Comparison of ENCODE assay signal across 30 cellular contexts in the genomic region with DNA sequence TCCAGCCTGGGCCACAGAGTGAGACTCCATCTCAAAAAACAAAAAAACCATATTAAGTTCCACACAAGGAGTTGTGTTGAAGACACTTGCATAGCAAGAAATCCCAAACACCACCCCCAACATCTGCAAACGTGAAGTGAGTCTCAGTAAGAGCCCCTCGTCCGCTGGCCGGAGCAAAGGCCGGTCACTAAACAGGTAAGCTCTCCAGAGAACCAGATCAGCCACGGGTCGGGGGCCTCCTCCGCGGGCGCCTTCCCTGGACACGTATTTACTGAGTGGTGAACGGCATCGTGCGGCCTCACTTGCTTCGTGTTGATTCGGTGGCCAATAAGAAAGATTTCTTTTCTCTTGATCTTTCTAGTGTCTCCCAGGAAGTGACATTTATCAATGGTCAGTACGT.
"Had no signal": no experiment of that assay in that cellular context is flagged by ENCODE, and none has a peak within 500 bp of the region (broad histone marks: within the 10 kb centered on the region; RNA-seq: fewer than 3 reads in every experiment).

No MANE protein-coding gene starts in this region.

- H3K4me3 ChIP-seq: body of pancreas, colonic mucosa, dorsolateral prefrontal cortex had no signal

- H3K27ac Mint-ChIP-seq: activated CD4-positive, alpha-beta memory T cell treated with anti-CD3 and anti-CD28 coated beads for 36 hours; activated CD4-positive, alpha-beta T cell treated with anti-CD3 and anti-CD28 coated beads for 36 hours; activated CD4-positive, alpha-beta T cell treated with anti-CD3 and anti-CD28 coated beads, Interleukin-2, amount 10 ng/mL, durations not matched to agents 24 days and 14 days; activated CD8-positive, alpha-beta memory T cell treated with anti-CD3 and anti-CD28 coated beads, Interleukin-2, amount 10 ng/mL, durations not matched to agents 7 days and 5 days; activated CD8-positive, alpha-beta T cell treated with anti-CD3 and anti-CD28 coated beads, Interleukin-2, amount 10 ng/mL, durations not matched to agents 7 days and 5 days; activated naive CD8-positive, alpha-beta T cell; activated T-cell treated with anti-CD3 and anti-CD28 coated beads, Interleukin-2, amount 50 U/mL, for 72 hours; dendritic cell treated with granulocyte-macrophage colony-stimulating factor and Interleukin-4, amounts not matched to agents 40 ng/mL and 50 ng/mL, for 4 days; endodermal cell; T-helper 17 cell; T-helper 2 cell treated with Interferon-gamma antibody and Interleukin-4, amounts not matched to agents 5 μg/mL and 100 μg/mL, for 36 hours had no signal

- H3K4me3 Mint-ChIP-seq: activated CD4-positive, alpha-beta memory T cell treated with anti-CD3 and anti-CD28 coated beads for 36 hours; activated CD4-positive, alpha-beta T cell treated with anti-CD3 and anti-CD28 coated beads for 36 hours; activated CD4-positive, alpha-beta T cell treated with anti-CD3 and anti-CD28 coated beads, Interleukin-2, amount 10 ng/mL, durations not matched to agents 24 days and 14 days; activated CD8-positive, alpha-beta memory T cell treated with anti-CD3 and anti-CD28 coated beads, Interleukin-2, amount 10 ng/mL, durations not matched to agents 7 days and 5 days; activated CD8-positive, alpha-beta T cell treated with anti-CD3 and anti-CD28 coated beads, Interleukin-2, amount 10 ng/mL, durations not matched to agents 7 days and 5 days; activated naive CD8-positive, alpha-beta T cell; activated T-cell treated with anti-CD3 and anti-CD28 coated beads, Interleukin-2, amount 50 U/mL, for 72 hours; dendritic cell treated with granulocyte-macrophage colony-stimulating factor and Interleukin-4, amounts not matched to agents 40 ng/mL and 50 ng/mL, for 4 days; endodermal cell; T-helper 17 cell; T-helper 2 cell treated with Interferon-gamma antibody and Interleukin-4, amounts not matched to agents 5 μg/mL and 100 μg/mL, for 36 hours had no signal

- H3K9me3 Mint-ChIP-seq: activated CD4-positive, alpha-beta memory T cell treated with anti-CD3 and anti-CD28 coated beads for 36 hours; activated CD4-positive, alpha-beta T cell treated with anti-CD3 and anti-CD28 coated beads, Interleukin-2, amount 10 ng/mL, durations not matched to agents 24 days and 14 days; activated T-cell treated with anti-CD3 and anti-CD28 coated beads, Interleukin-2, amount 50 U/mL, for 72 hours; dendritic cell treated with granulocyte-macrophage colony-stimulating factor and Interleukin-4, amounts not matched to agents 40 ng/mL and 50 ng/mL, for 4 days; endodermal cell; T-helper 2 cell treated with Interferon-gamma antibody and Interleukin-4, amounts not matched to agents 5 μg/mL and 100 μg/mL, for 36 hours had no signal

- ATAC-seq: activated CD8-positive, alpha-beta memory T cell treated with anti-CD3 and anti-CD28 coated beads, Interleukin-2, amount 10 ng/mL, durations not matched to agents 7 days and 5 days; activated CD8-positive, alpha-beta T cell treated with anti-CD3 and anti-CD28 coated beads, Interleukin-2, amount 10 ng/mL, durations not matched to agents 7 days and 5 days; body of pancreas; esophagus mucosa; T-helper 17 cell had no signal

- DNase-seq: activated CD4-positive, alpha-beta memory T cell treated with anti-CD3 and anti-CD28 coated beads for 36 hours; activated CD4-positive, alpha-beta T cell treated with anti-CD3 and anti-CD28 coated beads for 36 hours; activated CD4-positive, CD25-positive, alpha-beta regulatory T cell; activated CD4-positive, CD25-positive, alpha-beta regulatory T cell treated with anti-CD3 and anti-CD28 coated beads, Interleukin-2, amount 50 U/mL, for 72 hours; activated CD8-positive, alpha-beta memory T cell treated with anti-CD3 and anti-CD28 coated beads, Interleukin-2, amount 10 ng/mL, durations not matched to agents 7 days and 5 days; activated CD8-positive, alpha-beta memory T cell treated with anti-CD3 and anti-CD28 coated beads, Interleukin-2, amount 50 U/mL, for 4 hours; activated CD8-positive, alpha-beta T cell treated with anti-CD3 and anti-CD28 coated beads, Interleukin-2, amount 10 ng/mL, durations not matched to agents 7 days and 5 days; activated gamma-delta T cell; activated naive CD4-positive, alpha-beta T cell; activated naive CD4-positive, alpha-beta T cell treated with anti-CD3 and anti-CD28 coated beads, Interleukin-2, amount 50 U/mL, for 16 hours; activated T-cell treated with anti-CD3 and anti-CD28 coated beads, Interleukin-2, amount 50 U/mL, for 1 hour; activated T-cell treated with anti-CD3 and anti-CD28 coated beads, Interleukin-2, amount 50 U/mL, for 72 hours; amniotic stem cell; anterior cingulate cortex; body of pancreas; caudate nucleus; colonic mucosa; dorsolateral prefrontal cortex; effector memory CD4-positive, alpha-beta T cell; endodermal cell; foreskin fibroblast; T-helper 1 cell; T-helper 17 cell; T1000 had no signal

- H3K27me3 ChIP-seq: body of pancreas, colonic mucosa had no signal

- H3K36me3 Mint-ChIP-seq: activated CD4-positive, alpha-beta memory T cell treated with anti-CD3 and anti-CD28 coated beads for 36 hours; activated CD8-positive, alpha-beta memory T cell treated with anti-CD3 and anti-CD28 coated beads, Interleukin-2, amount 10 ng/mL, durations not matched to agents 7 days and 5 days; activated naive CD8-positive, alpha-beta T cell had no signal

- H3K36me3 ChIP-seq: colonic mucosa had no signal

- FAIRE-seq: frontal cortex had no signal

- H3K4me1 Mint-ChIP-seq: activated CD8-positive, alpha-beta memory T cell treated with anti-CD3 and anti-CD28 coated beads, Interleukin-2, amount 10 ng/mL, durations not matched to agents 7 days and 5 days had no signal

- H3K27ac ChIP-seq: body of pancreas, colonic mucosa, dorsolateral prefrontal cortex had no signal

- H3K4me1 ChIP-seq: colonic mucosa had no signal

- H3K9me3 ChIP-seq: body of pancreas, colonic mucosa had no signal
